In genomic region chr3:170724599-170724998, GRCh38 we compare ENCODE assay signal across 13 cellular contexts.
DNase-seq lines count a peak whose midpoint lies in the region; FAIRE-seq and TF ChIP-seq lines count a peak whose summit lies in the region.
"Had no signal": no experiment of that assay in that cellular context is flagged by ENCODE, and none has a peak within 500 bp of the region (broad histone marks: within the 10 kb centered on the region; RNA-seq: fewer than 3 reads in every experiment).

No MANE protein-coding gene starts in this region.

- H2AFZ ChIP-seq in endothelial cell of umbilical vein (ENCODE audit: low read depth, low read length) (peak overlapping the region; percentile 6), osteoblast (ENCODE audit: low read length) (no peak overlapping the region)
- H2AFZ ChIP-seq: PC-9 had no signal

- no peak overlapping the region for H3K27ac Mint-ChIP-seq in activated T-helper 2 cell treated with anti-CD3 and anti-CD28 coated beads, Interferon-gamma antibody, Interleukin-2, Interleukin-4, amounts not matched to agents 10 μg/mL and 5 μg/mL and 100 μg/mL, durations not matched to agents 14 hours and 24 hours and 36 hours
- no peak overlapping the region for H3K27ac Mint-ChIP-seq in progenitor cell of endocrine pancreas
- H3K27ac Mint-ChIP-seq: activated T-helper 17 cell treated with anti-CD3 and anti-CD28 coated beads, Interleukin-2, amount 50 U/mL, for 72 hours had no signal

- intact Hi-C loops in endothelial cell of umbilical vein (cut with micrococcal nuclease) = no loop called here
- intact Hi-C loops in activated T-helper 2 cell treated with anti-CD3 and anti-CD28 coated beads, Interferon-gamma antibody, Interleukin-2, Interleukin-4, amounts not matched to agents 10 μg/mL and 5 μg/mL and 100 μg/mL, durations not matched to agents 14 hours and 24 hours and 36 hours (cut with micrococcal nuclease) = no loop called here

- H3K79me2 ChIP-seq in endothelial cell of umbilical vein (ENCODE audit: control insufficient read depth, insufficient read depth, low read length) (no peaks in the 10 kb centered on the region), osteoblast (ENCODE audit: insufficient read depth, low read length) (no peaks in the 10 kb centered on the region)

- no peaks in the 10 kb centered on the region for H3K9me3 ChIP-seq in endothelial cell of umbilical vein (replicated peaks; ENCODE audit: control insufficient read depth, insufficient read depth, low read length)
- H3K9me3 ChIP-seq in osteoblast (ENCODE audit: low read depth, low read length) = no peaks in the 10 kb centered on the region

- H3K4me3 Mint-ChIP-seq in activated T-helper 2 cell treated with anti-CD3 and anti-CD28 coated beads, Interferon-gamma antibody, Interleukin-2, Interleukin-4, amounts not matched to agents 10 μg/mL and 5 μg/mL and 100 μg/mL, durations not matched to agents 14 hours and 24 hours and 36 hours (ENCODE audit: low read depth) = no peak overlapping the region
- H3K4me3 Mint-ChIP-seq in progenitor cell of endocrine pancreas (ENCODE audit: low read depth) = no peak overlapping the region
- H3K4me3 Mint-ChIP-seq: activated T-helper 17 cell treated with anti-CD3 and anti-CD28 coated beads, Interleukin-2, amount 50 U/mL, for 72 hours had no signal

- no peak for FAIRE-seq in endothelial cell of umbilical vein (lab: Jason Lieb, UNC)

- H3K9ac ChIP-seq in endothelial cell of umbilical vein (replicated peaks; ENCODE audit: extremely low read depth, insufficient read depth, low read length) = no peak overlapping the region

- DNase-seq in EL (peak; percentile 88), NCI-H82 (lab: John Stamatoyannopoulos, UW) (peak; percentile 61), endothelial cell of umbilical vein (ENCODE audit: low read depth, low spot score) (no peak), osteoblast (ENCODE audit: insufficient read length, low spot score, missing footprints) (peak; percentile 80), GM13977 (ENCODE audit: low spot score) (no peak), inferior parietal cortex (ENCODE audit: extremely low spot score) (no peak), progenitor cell of endocrine pancreas (ENCODE audit: low spot score, unreplicated experiment) (no peak)
- DNase-seq in activated T-helper 2 cell treated with anti-CD3 and anti-CD28 coated beads, Interferon-gamma antibody, Interleukin-2, Interleukin-4, amounts not matched to agents 10 μg/mL and 5 μg/mL and 100 μg/mL, durations not matched to agents 14 hours and 24 hours and 36 hours (ENCODE audit: low spot score) = no peak
- DNase-seq: dermis blood vessel endothelial cell, hypothalamus, NCI-H187, PC-9 had no signal

- TF ChIP-seq CTCF in endothelial cell of umbilical vein (IDR thresholded peaks at IDR 0.05; ENCODE audit: extremely low read depth in 1 of 2, insufficient read depth in 1 of 2, low read depth in 1 of 2, low read length in 2 of 2) = no peak
- TF ChIP-seq CTCF in osteoblast (IDR thresholded peaks at IDR 0.05; ENCODE audit: extremely low read depth, low read depth, low read length) = no peak
- no peak for TF ChIP-seq CTCF in GM13977 (IDR thresholded peaks at IDR 0.05; ENCODE audit: extremely low read depth, insufficient read depth, missing control alignments)
- TF ChIP-seq CTCF in progenitor cell of endocrine pancreas (IDR thresholded peaks at IDR 0.05; ENCODE audit: unreplicated experiment) = no peak

- dilution Hi-C loops in endothelial cell of umbilical vein (cut with MboI; ENCODE audit: extremely low pct_ligation_motif_present, low sequenced_read_pairs) = no loop called here

- peaks cover 18% of the 10 kb centered on the region for H3K27me3 Mint-ChIP-seq in activated T-helper 2 cell treated with anti-CD3 and anti-CD28 coated beads, Interferon-gamma antibody, Interleukin-2, Interleukin-4, amounts not matched to agents 10 μg/mL and 5 μg/mL and 100 μg/mL, durations not matched to agents 14 hours and 24 hours and 36 hours (ENCODE audit: low read depth)
- H3K27me3 Mint-ChIP-seq in progenitor cell of endocrine pancreas = no peaks in the 10 kb centered on the region
- H3K27me3 Mint-ChIP-seq: activated T-helper 17 cell treated with anti-CD3 and anti-CD28 coated beads, Interleukin-2, amount 50 U/mL, for 72 hours had no signal

- POLR2A ChIA-PET in endothelial cell of umbilical vein (lab: Charles Lee) = no interaction called here

- H3K36me3 ChIP-seq in endothelial cell of umbilical vein (ENCODE audit: control insufficient read depth in 2 of 2, extremely low read depth in 1 of 2, insufficient read depth in 2 of 2, low read length in 2 of 2) (no peaks in the 10 kb centered on the region), osteoblast (ENCODE audit: insufficient read depth, low read length) (no peaks in the 10 kb centered on the region)

- H3K4me2 ChIP-seq in endothelial cell of umbilical vein (ENCODE audit: insufficient read depth, low read length) (no peak overlapping the region), osteoblast (ENCODE audit: insufficient read depth, low read length) (peak overlapping the region; percentile 78)
- H3K4me2 ChIP-seq: PC-9 had no signal

- no peaks in the 10 kb centered on the region for H3K4me1 Mint-ChIP-seq in activated T-helper 2 cell treated with anti-CD3 and anti-CD28 coated beads, Interferon-gamma antibody, Interleukin-2, Interleukin-4, amounts not matched to agents 10 μg/mL and 5 μg/mL and 100 μg/mL, durations not matched to agents 14 hours and 24 hours and 36 hours (ENCODE audit: low read depth)
- peaks cover 12% of the 10 kb centered on the region for H3K4me1 Mint-ChIP-seq in progenitor cell of endocrine pancreas (ENCODE audit: low read depth)
- H3K4me1 Mint-ChIP-seq: activated T-helper 17 cell treated with anti-CD3 and anti-CD28 coated beads, Interleukin-2, amount 50 U/mL, for 72 hours had no signal

- BruUV-seq in endothelial cell of umbilical vein (replicated peaks; lab: Mats Ljungman, UMichigan) = no TSS peak

- TF ChIP-seq POLR2A in endothelial cell of umbilical vein (IDR thresholded peaks at IDR 0.05; ENCODE audit: low read depth, low read length) = no peak

- in situ Hi-C loops in GM13977 (cut with MboI; ENCODE audit: low pct_unique_long_range_greater_than_20kb, low sequenced_read_pairs, unreplicated experiment) = no loop called here

- H4K20me1 ChIP-seq in endothelial cell of umbilical vein (replicated peaks; ENCODE audit: control insufficient read depth, extremely low read depth, insufficient read depth, low read length) (no peaks in the 10 kb centered on the region), osteoblast (ENCODE audit: insufficient read depth, low read length) (no peaks in the 10 kb centered on the region)

- CTCF ChIA-PET in endothelial cell of umbilical vein (lab: Charles Lee) = interaction anchor here (0.7 to 2.6 kb wide), 4 partner anchors 11 to 87 kb away, joined by 3 to 12 read pairs (median 6); no protein-coding TSS in a partner anchor

- H3K4me3 ChIP-seq in endothelial cell of umbilical vein (replicated peaks in 1 of 3; ENCODE audit: insufficient read depth in 1 of 3, low read depth in 1 of 3, low read length in 3 of 3) (no peak overlapping the region), osteoblast (ENCODE audit: insufficient read depth, low read length) (no peak overlapping the region)
- H3K4me3 ChIP-seq: PC-9 had no signal

- no peaks in the 10 kb centered on the region for H3K36me3 Mint-ChIP-seq in activated T-helper 2 cell treated with anti-CD3 and anti-CD28 coated beads, Interferon-gamma antibody, Interleukin-2, Interleukin-4, amounts not matched to agents 10 μg/mL and 5 μg/mL and 100 μg/mL, durations not matched to agents 14 hours and 24 hours and 36 hours (ENCODE audit: low read depth)
- no peaks in the 10 kb centered on the region for H3K36me3 Mint-ChIP-seq in progenitor cell of endocrine pancreas (ENCODE audit: insufficient read depth)

- H3K9me3 Mint-ChIP-seq in activated T-helper 2 cell treated with anti-CD3 and anti-CD28 coated beads, Interferon-gamma antibody, Interleukin-2, Interleukin-4, amounts not matched to agents 10 μg/mL and 5 μg/mL and 100 μg/mL, durations not matched to agents 14 hours and 24 hours and 36 hours = no peaks in the 10 kb centered on the region
- H3K9me3 Mint-ChIP-seq in progenitor cell of endocrine pancreas (ENCODE audit: low read depth) = no peaks in the 10 kb centered on the region
- H3K9me3 Mint-ChIP-seq: activated T-helper 17 cell treated with anti-CD3 and anti-CD28 coated beads, Interleukin-2, amount 50 U/mL, for 72 hours had no signal

- H3K27me3 ChIP-seq in endothelial cell of umbilical vein (ENCODE audit: control insufficient read depth in 2 of 2, insufficient read depth in 2 of 2, low read length in 2 of 2) (no peaks in the 10 kb centered on the region), osteoblast (ENCODE audit: insufficient read depth, low read length) (no peaks in the 10 kb centered on the region)

- H3K27ac ChIP-seq in endothelial cell of umbilical vein (ENCODE audit: insufficient read depth, low read depth, low read length) (no peak overlapping the region), osteoblast (ENCODE audit: low read depth, low read length) (peak overlapping the region; percentile 96)
- H3K27ac ChIP-seq: PC-9 had no signal

- H3K9me1 ChIP-seq in endothelial cell of umbilical vein (replicated peaks; ENCODE audit: control insufficient read depth, extremely low read depth, insufficient read depth, low read length) = no peaks in the 10 kb centered on the region

- H3K4me1 ChIP-seq in endothelial cell of umbilical vein (ENCODE audit: control insufficient read depth, extremely low read depth, insufficient read depth, low read length) = peaks cover 22% of the 10 kb centered on the region
- peaks cover 48% of the 10 kb centered on the region for H3K4me1 ChIP-seq in osteoblast (ENCODE audit: insufficient read depth, low read length)

TF ChIP-seq in endothelial cell of umbilical vein, 7 proteins besides CTCF, POLR2A, EP300 and RAD21:
- TF ChIP-seq JUN (IDR thresholded peaks at IDR 0.05; ENCODE audit: borderline replicate concordance, insufficient read depth, insufficient read length, low read depth) (no peak), FOS (IDR thresholded peaks at IDR 0.05; ENCODE audit: borderline replicate concordance, insufficient read depth, low read length) (no peak), GATA2 (IDR thresholded peaks at IDR 0.05; ENCODE audit: insufficient read depth, insufficient read length, low read depth, low read length) (no peak), POLR2AphosphoS5 (IDR thresholded peaks at IDR 0.05; ENCODE audit: insufficient read depth, low read depth, low read length) (no peak), EZH2 (IDR thresholded peaks at IDR 0.05; ENCODE audit: borderline replicate concordance, low read depth, low read length, severe bottlenecking) (no peak), MYC (IDR thresholded peaks at IDR 0.05; ENCODE audit: low read depth, low read length) (no peak), MAX (IDR thresholded peaks at IDR 0.05; ENCODE audit: insufficient read depth, insufficient read length) (no peak)

Comparison
In these comparisons a context has a peak if more than half of its experiments do, and no peak if none do; other contexts are left out.
1. DNase-seq: peak in EL (single experiment), NCI-H82 (single experiment) and osteoblast (single experiment); none in endothelial cell of umbilical vein (single experiment), GM13977 (single experiment), inferior parietal cortex (single experiment), activated T-helper 2 cell treated with anti-CD3 and anti-CD28 coated beads, Interferon-gamma antibody, Interleukin-2, Interleukin-4, amounts not matched to agents 10 μg/mL and 5 μg/mL and 100 μg/mL, durations not matched to agents 14 hours and 24 hours and 36 hours (single experiment) and progenitor cell of endocrine pancreas (single experiment).